ENCODE assay signal across 1 cellular context in the genomic region with DNA sequence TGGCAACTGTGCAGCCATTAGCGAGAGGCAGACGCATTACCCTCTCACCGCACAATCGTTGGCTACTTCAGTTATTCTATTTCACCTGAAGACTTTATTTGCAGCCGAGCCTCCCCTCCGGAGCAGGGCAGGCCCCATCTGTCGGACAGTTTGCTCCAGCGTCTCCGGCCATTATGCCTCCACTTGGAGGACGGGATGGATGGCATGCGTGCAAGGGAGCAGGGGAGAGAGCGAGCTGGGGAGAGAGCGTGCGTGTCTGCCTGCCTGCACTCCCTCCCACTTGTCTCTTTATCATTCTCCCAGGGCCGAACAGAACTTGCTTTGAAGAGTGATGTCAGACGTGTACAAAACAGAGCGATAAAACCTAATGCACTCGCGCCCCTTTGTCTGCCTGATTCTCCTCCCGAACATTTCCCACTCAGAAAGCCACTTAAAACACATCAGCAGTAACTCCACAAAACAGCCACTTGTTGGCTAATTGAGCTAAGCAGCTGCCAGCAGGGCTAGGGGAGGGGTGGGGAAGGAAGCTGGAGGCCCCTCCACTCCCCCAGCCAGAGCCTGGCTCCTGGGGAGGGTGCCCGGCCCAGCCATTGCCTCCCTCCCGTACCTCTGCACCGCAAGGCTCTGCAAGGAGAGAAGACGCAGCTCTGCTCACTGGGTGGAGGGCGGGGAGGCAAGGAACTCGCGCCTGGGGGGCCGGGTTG.
TF ChIP-seq lines count a peak whose summit lies in the region.

No MANE protein-coding gene starts in this region.

TF ChIP-seq in K562, 482 proteins besides CTCF, POLR2A, EP300 and RAD21 (continued from another document and continues in another):
- TF ChIP-seq ZNF780A (CRISPR knock-in tag; IDR thresholded peaks at IDR 0.05) (no peak), SMARCA5 (IDR thresholded peaks at IDR 0.05) (no peak), POU5F1 (IDR thresholded peaks at IDR 0.05; ENCODE audit: borderline replicate concordance, low read depth, low read length, partially characterized antibody) (no peak), POLR2H (tag; IDR thresholded peaks at IDR 0.05; ENCODE audit: low read depth) (no peak), CAMTA2 (CRISPR knock-in tag; conservative IDR thresholded peaks at IDR 0.05) (no peak), BCOR (IDR thresholded peaks at IDR 0.05) (peak; percentile 74), MYC (IDR thresholded peaks at IDR 0.05; ENCODE audit: low read depth, low read length) (peak; percentile 74), MYC (CRISPR knock-in tag; IDR thresholded peaks at IDR 0.05; ENCODE audit: borderline replicate concordance, low read depth) (no peak), CREB1 (IDR thresholded peaks at IDR 0.05) (peak; percentile 49; the same call in 1 of the 2 replicates), CREB1 (CRISPR knock-in tag; IDR thresholded peaks at IDR 0.05) (peak; percentile 13; the same call in 1 of the 2 replicates), ZNF695 (CRISPR knock-in tag; IDR thresholded peaks at IDR 0.05) (no peak), GABPA (tag; conservative IDR thresholded peaks at IDR 0.05; ENCODE audit: low read depth) (no peak), BCL6 (CRISPR knock-in tag; IDR thresholded peaks at IDR 0.05) (no peak), KDM2B (CRISPR knock-in tag; IDR thresholded peaks at IDR 0.05) (no peak), MAZ (CRISPR knock-in tag; conservative IDR thresholded peaks at IDR 0.05 in 1 of 2, IDR thresholded peaks at IDR 0.05 in 1 of 2) (peak in 1 of 2 experiments; percentile 54; a peak in 1 of 4 replicates), ZNF785 (CRISPR knock-in tag; IDR thresholded peaks at IDR 0.05) (no peak), SRSF3 (IDR thresholded peaks at IDR 0.05; ENCODE audit: insufficient read depth, low read length) (no peak), PRPF4 (IDR thresholded peaks at IDR 0.05; ENCODE audit: insufficient read depth, low read depth, low read length, poor library complexity, severe bottlenecking) (no peak), KDM1A (IDR thresholded peaks at IDR 0.05) (peak; percentile 53 to 58; a peak in 3 of 4 replicates), MECOM (CRISPR knock-in tag; IDR thresholded peaks at IDR 0.05) (no peak), PHB2 (IDR thresholded peaks at IDR 0.05; ENCODE audit: low read depth) (0 out of 2 replicates have a peak, but pooled peaks have one; percentile 9), SMARCC2 (IDR thresholded peaks at IDR 0.05; ENCODE audit: low read depth) (peak; percentile 57; the same call in 1 of the 2 replicates), RBM39 (optimal IDR thresholded peaks at IDR 0.05; ENCODE audit: low read depth, low read length) (no peak), KLF16 (IDR thresholded peaks at IDR 0.05) (peak; percentile 65; the same call in 1 of the 2 replicates), KAT2B (IDR thresholded peaks at IDR 0.05; ENCODE audit: low read depth, low read length) (no peak), OTX1 (CRISPR knock-in tag; IDR thresholded peaks at IDR 0.05) (no peak), SMARCA4 (IDR thresholded peaks at IDR 0.05) (peak; percentile 78), RNF2 (IDR thresholded peaks at IDR 0.05) (peak; percentile 45; the same call in 1 of the 2 replicates), HNRNPUL1 (IDR thresholded peaks at IDR 0.05; ENCODE audit: low read length) (no peak), NFIC (IDR thresholded peaks at IDR 0.05) (peak; percentile 61), NEUROD1 (IDR thresholded peaks at IDR 0.05; ENCODE audit: borderline replicate concordance, low read depth, low read length, partially characterized antibody) (no peak), TEAD4 (IDR thresholded peaks at IDR 0.05; ENCODE audit: low read length) (peak; percentile 85), TEAD4 (CRISPR knock-in tag; IDR thresholded peaks at IDR 0.05; ENCODE audit: borderline replicate concordance) (no peak), ZNF431 (CRISPR knock-in tag; IDR thresholded peaks at IDR 0.05) (no peak), ZNF354B (CRISPR knock-in tag; IDR thresholded peaks at IDR 0.05) (no peak), RUNX1 (IDR thresholded peaks at IDR 0.05; ENCODE audit: low read depth) (peak; percentile 19; the same call in 1 of the 2 replicates), TRIM28 (IDR thresholded peaks at IDR 0.05) (no peak; the same call in 1 of the 2 replicates), ZNF696 (CRISPR knock-in tag; conservative IDR thresholded peaks at IDR 0.05) (no peak), TCF7L2 (IDR thresholded peaks at IDR 0.05; ENCODE audit: low read depth, low read length) (no peak), SPI1 (IDR thresholded peaks at IDR 0.05; ENCODE audit: borderline replicate concordance, low read depth, low read length) (no peak), JUN (IDR thresholded peaks at IDR 0.05; ENCODE audit: borderline replicate concordance, low read depth, low read length) (peak; percentile 48; the same call in 1 of the 2 replicates), JUN (CRISPR knock-in tag; IDR thresholded peaks at IDR 0.05; ENCODE audit: borderline replicate concordance) (no peak)
- TF ChIP-seq, protein P1, sequence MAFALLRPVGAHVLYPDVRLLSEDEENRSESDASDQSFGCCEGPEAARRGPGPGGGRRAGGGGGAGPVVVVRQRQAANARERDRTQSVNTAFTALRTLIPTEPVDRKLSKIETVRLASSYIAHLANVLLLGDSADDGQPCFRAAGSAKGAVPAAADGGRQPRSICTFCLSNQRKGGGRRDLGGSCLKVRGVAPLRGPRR (CRISPR knock-in tag; IDR thresholded peaks at IDR 0.05), result no peak
- TF ChIP-seq, protein P2, sequence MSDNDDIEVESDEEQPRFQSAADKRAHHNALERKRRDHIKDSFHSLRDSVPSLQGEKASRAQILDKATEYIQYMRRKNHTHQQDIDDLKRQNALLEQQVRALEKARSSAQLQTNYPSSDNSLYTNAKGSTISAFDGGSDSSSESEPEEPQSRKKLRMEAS (CRISPR knock-in tag; IDR thresholded peaks at IDR 0.05), result peak; percentile 78
- TF ChIP-seq, protein P3, sequence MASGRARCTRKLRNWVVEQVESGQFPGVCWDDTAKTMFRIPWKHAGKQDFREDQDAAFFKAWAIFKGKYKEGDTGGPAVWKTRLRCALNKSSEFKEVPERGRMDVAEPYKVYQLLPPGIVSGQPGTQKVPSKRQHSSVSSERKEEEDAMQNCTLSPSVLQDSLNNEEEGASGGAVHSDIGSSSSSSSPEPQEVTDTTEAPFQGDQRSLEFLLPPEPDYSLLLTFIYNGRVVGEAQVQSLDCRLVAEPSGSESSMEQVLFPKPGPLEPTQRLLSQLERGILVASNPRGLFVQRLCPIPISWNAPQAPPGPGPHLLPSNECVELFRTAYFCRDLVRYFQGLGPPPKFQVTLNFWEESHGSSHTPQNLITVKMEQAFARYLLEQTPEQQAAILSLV (tag; IDR thresholded peaks at IDR 0.05), result no peak
- TF ChIP-seq, protein P4, sequence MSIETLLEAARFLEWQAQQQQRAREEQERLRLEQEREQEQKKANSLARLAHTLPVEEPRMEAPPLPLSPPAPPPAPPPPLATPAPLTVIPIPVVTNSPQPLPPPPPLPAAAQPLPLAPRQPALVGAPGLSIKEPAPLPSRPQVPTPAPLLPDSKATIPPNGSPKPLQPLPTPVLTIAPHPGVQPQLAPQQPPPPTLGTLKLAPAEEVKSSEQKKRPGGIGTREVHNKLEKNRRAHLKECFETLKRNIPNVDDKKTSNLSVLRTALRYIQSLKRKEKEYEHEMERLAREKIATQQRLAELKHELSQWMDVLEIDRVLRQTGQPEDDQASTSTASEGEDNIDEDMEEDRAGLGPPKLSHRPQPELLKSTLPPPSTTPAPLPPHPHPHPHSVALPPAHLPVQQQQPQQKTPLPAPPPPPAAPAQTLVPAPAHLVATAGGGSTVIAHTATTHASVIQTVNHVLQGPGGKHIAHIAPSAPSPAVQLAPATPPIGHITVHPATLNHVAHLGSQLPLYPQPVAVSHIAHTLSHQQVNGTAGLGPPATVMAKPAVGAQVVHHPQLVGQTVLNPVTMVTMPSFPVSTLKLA (conservative IDR thresholded peaks at IDR 0.05), result peak; percentile 37 to 71; a peak in 3 of 4 replicates
- TF ChIP-seq, protein P5, sequence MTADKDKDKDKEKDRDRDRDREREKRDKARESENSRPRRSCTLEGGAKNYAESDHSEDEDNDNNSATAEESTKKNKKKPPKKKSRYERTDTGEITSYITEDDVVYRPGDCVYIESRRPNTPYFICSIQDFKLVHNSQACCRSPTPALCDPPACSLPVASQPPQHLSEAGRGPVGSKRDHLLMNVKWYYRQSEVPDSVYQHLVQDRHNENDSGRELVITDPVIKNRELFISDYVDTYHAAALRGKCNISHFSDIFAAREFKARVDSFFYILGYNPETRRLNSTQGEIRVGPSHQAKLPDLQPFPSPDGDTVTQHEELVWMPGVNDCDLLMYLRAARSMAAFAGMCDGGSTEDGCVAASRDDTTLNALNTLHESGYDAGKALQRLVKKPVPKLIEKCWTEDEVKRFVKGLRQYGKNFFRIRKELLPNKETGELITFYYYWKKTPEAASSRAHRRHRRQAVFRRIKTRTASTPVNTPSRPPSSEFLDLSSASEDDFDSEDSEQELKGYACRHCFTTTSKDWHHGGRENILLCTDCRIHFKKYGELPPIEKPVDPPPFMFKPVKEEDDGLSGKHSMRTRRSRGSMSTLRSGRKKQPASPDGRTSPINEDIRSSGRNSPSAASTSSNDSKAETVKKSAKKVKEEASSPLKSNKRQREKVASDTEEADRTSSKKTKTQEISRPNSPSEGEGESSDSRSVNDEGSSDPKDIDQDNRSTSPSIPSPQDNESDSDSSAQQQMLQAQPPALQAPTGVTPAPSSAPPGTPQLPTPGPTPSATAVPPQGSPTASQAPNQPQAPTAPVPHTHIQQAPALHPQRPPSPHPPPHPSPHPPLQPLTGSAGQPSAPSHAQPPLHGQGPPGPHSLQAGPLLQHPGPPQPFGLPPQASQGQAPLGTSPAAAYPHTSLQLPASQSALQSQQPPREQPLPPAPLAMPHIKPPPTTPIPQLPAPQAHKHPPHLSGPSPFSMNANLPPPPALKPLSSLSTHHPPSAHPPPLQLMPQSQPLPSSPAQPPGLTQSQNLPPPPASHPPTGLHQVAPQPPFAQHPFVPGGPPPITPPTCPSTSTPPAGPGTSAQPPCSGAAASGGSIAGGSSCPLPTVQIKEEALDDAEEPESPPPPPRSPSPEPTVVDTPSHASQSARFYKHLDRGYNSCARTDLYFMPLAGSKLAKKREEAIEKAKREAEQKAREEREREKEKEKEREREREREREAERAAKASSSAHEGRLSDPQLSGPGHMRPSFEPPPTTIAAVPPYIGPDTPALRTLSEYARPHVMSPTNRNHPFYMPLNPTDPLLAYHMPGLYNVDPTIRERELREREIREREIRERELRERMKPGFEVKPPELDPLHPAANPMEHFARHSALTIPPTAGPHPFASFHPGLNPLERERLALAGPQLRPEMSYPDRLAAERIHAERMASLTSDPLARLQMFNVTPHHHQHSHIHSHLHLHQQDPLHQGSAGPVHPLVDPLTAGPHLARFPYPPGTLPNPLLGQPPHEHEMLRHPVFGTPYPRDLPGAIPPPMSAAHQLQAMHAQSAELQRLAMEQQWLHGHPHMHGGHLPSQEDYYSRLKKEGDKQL (CRISPR knock-in tag; IDR thresholded peaks at IDR 0.05; ENCODE audit: borderline replicate concordance), result no peak
- TF ChIP-seq, protein P6, sequence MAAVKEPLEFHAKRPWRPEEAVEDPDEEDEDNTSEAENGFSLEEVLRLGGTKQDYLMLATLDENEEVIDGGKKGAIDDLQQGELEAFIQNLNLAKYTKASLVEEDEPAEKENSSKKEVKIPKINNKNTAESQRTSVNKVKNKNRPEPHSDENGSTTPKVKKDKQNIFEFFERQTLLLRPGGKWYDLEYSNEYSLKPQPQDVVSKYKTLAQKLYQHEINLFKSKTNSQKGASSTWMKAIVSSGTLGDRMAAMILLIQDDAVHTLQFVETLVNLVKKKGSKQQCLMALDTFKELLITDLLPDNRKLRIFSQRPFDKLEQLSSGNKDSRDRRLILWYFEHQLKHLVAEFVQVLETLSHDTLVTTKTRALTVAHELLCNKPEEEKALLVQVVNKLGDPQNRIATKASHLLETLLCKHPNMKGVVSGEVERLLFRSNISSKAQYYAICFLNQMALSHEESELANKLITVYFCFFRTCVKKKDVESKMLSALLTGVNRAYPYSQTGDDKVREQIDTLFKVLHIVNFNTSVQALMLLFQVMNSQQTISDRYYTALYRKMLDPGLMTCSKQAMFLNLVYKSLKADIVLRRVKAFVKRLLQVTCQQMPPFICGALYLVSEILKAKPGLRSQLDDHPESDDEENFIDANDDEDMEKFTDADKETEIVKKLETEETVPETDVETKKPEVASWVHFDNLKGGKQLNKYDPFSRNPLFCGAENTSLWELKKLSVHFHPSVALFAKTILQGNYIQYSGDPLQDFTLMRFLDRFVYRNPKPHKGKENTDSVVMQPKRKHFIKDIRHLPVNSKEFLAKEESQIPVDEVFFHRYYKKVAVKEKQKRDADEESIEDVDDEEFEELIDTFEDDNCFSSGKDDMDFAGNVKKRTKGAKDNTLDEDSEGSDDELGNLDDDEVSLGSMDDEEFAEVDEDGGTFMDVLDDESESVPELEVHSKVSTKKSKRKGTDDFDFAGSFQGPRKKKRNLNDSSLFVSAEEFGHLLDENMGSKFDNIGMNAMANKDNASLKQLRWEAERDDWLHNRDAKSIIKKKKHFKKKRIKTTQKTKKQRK (IDR thresholded peaks at IDR 0.05; ENCODE audit: borderline replicate concordance, low read depth, low read length), result no peak
- TF ChIP-seq, protein P7, sequence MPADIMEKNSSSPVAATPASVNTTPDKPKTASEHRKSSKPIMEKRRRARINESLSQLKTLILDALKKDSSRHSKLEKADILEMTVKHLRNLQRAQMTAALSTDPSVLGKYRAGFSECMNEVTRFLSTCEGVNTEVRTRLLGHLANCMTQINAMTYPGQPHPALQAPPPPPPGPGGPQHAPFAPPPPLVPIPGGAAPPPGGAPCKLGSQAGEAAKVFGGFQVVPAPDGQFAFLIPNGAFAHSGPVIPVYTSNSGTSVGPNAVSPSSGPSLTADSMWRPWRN (IDR thresholded peaks at IDR 0.05; ENCODE audit: low read depth), result peak; percentile 44; the same call in 1 of the 2 replicates
- TF ChIP-seq, protein P8, sequence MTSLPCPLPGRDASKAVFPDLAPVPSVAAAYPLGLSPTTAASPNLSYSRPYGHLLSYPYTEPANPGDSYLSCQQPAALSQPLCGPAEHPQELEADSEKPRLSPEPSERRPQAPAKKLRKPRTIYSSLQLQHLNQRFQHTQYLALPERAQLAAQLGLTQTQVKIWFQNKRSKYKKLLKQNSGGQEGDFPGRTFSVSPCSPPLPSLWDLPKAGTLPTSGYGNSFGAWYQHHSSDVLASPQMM (CRISPR knock-in tag; IDR thresholded peaks at IDR 0.05), result no peak
